ENCODE assay signal across 23 cellular contexts in the genomic region with DNA sequence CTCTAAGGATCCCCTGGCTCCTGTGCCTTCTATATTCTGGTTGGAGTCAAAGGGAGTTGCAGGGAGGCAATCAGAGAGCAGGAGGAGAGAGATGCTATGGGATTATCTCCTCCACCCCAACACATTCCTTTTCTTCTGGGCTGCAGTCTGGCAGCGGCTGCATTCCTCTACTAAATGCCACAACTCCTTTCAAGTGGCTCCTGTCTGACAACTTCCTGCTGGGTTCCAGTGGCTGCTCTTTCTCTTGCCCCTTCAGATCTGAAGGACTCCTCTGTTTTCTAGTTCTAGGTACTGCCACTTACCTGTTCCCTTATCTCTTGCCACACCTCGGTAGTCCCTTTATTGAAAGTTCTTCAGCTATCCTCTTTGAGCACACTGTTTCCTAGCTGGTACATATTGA.
A peak's percentile ranks its signal among the peaks of the same experiment; 100 is the strongest.
DNase-seq lines count a peak whose midpoint lies in the region; ATAC-seq and TF ChIP-seq lines count a peak whose summit lies in the region.
"Had no signal": no experiment of that assay in that cellular context is flagged by ENCODE, and none has a peak within 500 bp of the region (broad histone marks: within the 10 kb centered on the region; RNA-seq: fewer than 3 reads in every experiment).

No MANE protein-coding gene starts in this region.

- H3K4me1 Mint-ChIP-seq in endodermal cell, result peaks cover 8% of the 10 kb centered on the region
- H3K4me1 Mint-ChIP-seq: CD4-positive, CD25-positive, alpha-beta regulatory T cell had no signal

- H3K9me3 Mint-ChIP-seq in endodermal cell, result no peaks in the 10 kb centered on the region

- H3K27me3 Mint-ChIP-seq in endodermal cell (ENCODE audit: insufficient read depth), result no peaks in the 10 kb centered on the region

- intact Hi-C loops in A673 (cut with micrococcal nuclease; ENCODE audit: unreplicated experiment) (no loop called here), lower lobe of right lung (cut with DNase I) (no loop called here)

- H3K27me3 ChIP-seq in A673 (replicated peaks; ENCODE audit: insufficient read depth, low read depth, low read length, poor library complexity) (no peaks in the 10 kb centered on the region), endodermal cell (ENCODE audit: control insufficient read depth, insufficient read depth, low read length, poor library complexity, severe bottlenecking) (no peaks in the 10 kb centered on the region), lower lobe of right lung (ENCODE audit: low read depth) (no peaks in the 10 kb centered on the region)
- H3K27me3 ChIP-seq: MG63, SJSA1 had no signal

- no peak overlapping the region for H3K4me3 Mint-ChIP-seq in endodermal cell
- H3K4me3 Mint-ChIP-seq: CD4-positive, CD25-positive, alpha-beta regulatory T cell had no signal

- H3K27ac ChIP-seq in A673 (ENCODE audit: low read depth, low read length, poor library complexity, severe bottlenecking) (no peak overlapping the region), endodermal cell (ENCODE audit: low read depth, low read length) (no peak overlapping the region), lower lobe of right lung (no peak overlapping the region)
- H3K27ac ChIP-seq: A549, HL-60, SJSA1 had no signal

- no peak overlapping the region for H3K9ac ChIP-seq in endodermal cell (ENCODE audit: extremely low read depth, low read length, poor library complexity, severe bottlenecking)

- ATAC-seq in lower lobe of right lung, result peak; percentile 63 to 72
- no peak for ATAC-seq in stimulated activated naive CD8-positive, alpha-beta T cell treated with anti-CD3 and anti-CD28 coated beads, Interleukin-15, Interleukin-2, amounts not matched to agents 100 U/mL and 50 U/mL, for 24 hours
- ATAC-seq: A549, HepG2, K562, Right ventricle myocardium inferior had no signal

- POLR2A ChIA-PET in A673 (lab: Charles Lee; ENCODE audit: low non-redundant PET), result no interaction called here

- WGBS in endodermal cell (ENCODE audit: insufficient coverage in 1 of 2, insufficient read length in 1 of 2), 2 experiments, result 43 to 68% methylated on average over 1 to 2 of the region's 2 CpGs

- DNase-seq in A673 (ENCODE audit: low spot score), result peak; percentile 44
- peak; percentile 69 for DNase-seq in ELF-1 (ENCODE audit: low read depth, low spot score)
- DNase-seq in endodermal cell, result peak; percentile 73
- DNase-seq in lower lobe of right lung, result no peak
- DNase-seq in D341Med (ENCODE audit: low spot score), result no peak
- DNase-seq in NCI-H69 (lab: John Stamatoyannopoulos, UW), result no peak
- no peak for DNase-seq in stimulated activated naive CD8-positive, alpha-beta T cell treated with anti-CD3 and anti-CD28 coated beads, Interleukin-15, Interleukin-2, amounts not matched to agents 100 U/mL and 50 U/mL, for 24 hours
- no peak for DNase-seq in DMS 273 treated with DMSO at 0.1 percent for 48 hours (lab: John Stamatoyannopoulos, UW)
- DNase-seq: CD4-positive, CD25-positive, alpha-beta regulatory T cell; HCEC 1CT; MG63; NCI-H1092; NCI-H1436; NCI-H1930; NCI-H2171 treated with DMSO at 0.1 percent for 48 hours; NCI-H446; NCI-H526 had no signal

- CTCF ChIA-PET in A673 (lab: Charles Lee), result no interaction called here

- H3K9me3 ChIP-seq in A673 (ENCODE audit: low read depth, low read length, poor library complexity, severe bottlenecking), result no peaks in the 10 kb centered on the region
- no peaks in the 10 kb centered on the region for H3K9me3 ChIP-seq in endodermal cell (ENCODE audit: control insufficient read depth, low read length)
- H3K9me3 ChIP-seq in lower lobe of right lung, result no peaks in the 10 kb centered on the region
- H3K9me3 ChIP-seq: A549, MG63, SJSA1 had no signal

- H3K36me3 Mint-ChIP-seq in endodermal cell (ENCODE audit: low read depth), result no peaks in the 10 kb centered on the region
- H3K36me3 Mint-ChIP-seq: CD4-positive, CD25-positive, alpha-beta regulatory T cell had no signal

- H3K27ac Mint-ChIP-seq in endodermal cell, result no peak overlapping the region
- H3K27ac Mint-ChIP-seq: CD4-positive, CD25-positive, alpha-beta regulatory T cell had no signal

- H3K4me3 ChIP-seq in A673 (ENCODE audit: low read depth, low read length, poor library complexity, severe bottlenecking) (no peak overlapping the region), endodermal cell (ENCODE audit: low read length) (no peak overlapping the region), lower lobe of right lung (no peak overlapping the region)
- H3K4me3 ChIP-seq: A549, K562, MG63, SJSA1 had no signal

- BruUV-seq in A673 (replicated peaks; lab: Mats Ljungman, UMichigan), result no TSS peak

- TF ChIP-seq CTCF in A673 (conservative IDR thresholded peaks at IDR 0.05; ENCODE audit: low read depth, low read length) (no peak), endodermal cell (conservative IDR thresholded peaks at IDR 0.05) (no peak), lower lobe of right lung (IDR thresholded peaks at IDR 0.05) (no peak)

- no peaks in the 10 kb centered on the region for H3K4me1 ChIP-seq in A673 (ENCODE audit: insufficient read depth, low read length, poor library complexity, severe bottlenecking)
- peaks cover 4% of the 10 kb centered on the region for H3K4me1 ChIP-seq in endodermal cell (ENCODE audit: control insufficient read depth, insufficient read depth, low read length)
- no peaks in the 10 kb centered on the region for H3K4me1 ChIP-seq in lower lobe of right lung
- H3K4me1 ChIP-seq: A549, SJSA1 had no signal

- H3K36me3 ChIP-seq in A673 (ENCODE audit: insufficient read depth, low read length, poor library complexity, severe bottlenecking), result no peaks in the 10 kb centered on the region
- no peaks in the 10 kb centered on the region for H3K36me3 ChIP-seq in endodermal cell (ENCODE audit: control insufficient read depth, insufficient read depth, low read length)
- no peaks in the 10 kb centered on the region for H3K36me3 ChIP-seq in lower lobe of right lung
- H3K36me3 ChIP-seq: MG63, SJSA1 had no signal

Comparison
In these comparisons a context has a peak if more than half of its experiments do, and no peak if none do; other contexts are left out.
1. DNase-seq: peak in A673 (single experiment), ELF-1 (single experiment) and endodermal cell (single experiment); none in lower lobe of right lung (single experiment), D341Med (single experiment), NCI-H69 (single experiment), stimulated activated naive CD8-positive, alpha-beta T cell treated with anti-CD3 and anti-CD28 coated beads, Interleukin-15, Interleukin-2, amounts not matched to agents 100 U/mL and 50 U/mL, for 24 hours (single experiment) and DMS 273 treated with DMSO at 0.1 percent for 48 hours (single experiment).